Comparison of ENCODE assay signal across 12 cellular contexts in the genomic region with DNA sequence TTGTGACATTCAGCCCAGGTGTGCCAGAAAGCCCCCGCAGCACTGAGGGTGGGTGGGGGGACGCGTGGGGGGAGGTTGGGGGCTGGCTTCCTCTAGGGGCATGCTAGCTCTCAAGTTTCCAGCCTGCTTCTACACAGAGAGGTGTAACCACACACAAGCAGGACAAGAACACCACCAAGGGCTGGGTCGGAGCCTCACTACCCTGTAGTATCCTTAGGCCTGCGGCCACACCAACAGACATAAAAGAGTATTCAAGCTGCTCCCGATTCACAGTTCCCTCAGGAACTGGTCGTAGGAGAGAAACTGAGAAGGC. TPM values are rescaled to one million over a fixed set of nuclear protein-coding genes. Genes with fewer than 3 reads are reported as not detected.
DNase-seq lines count a peak whose midpoint lies in the region; FAIRE-seq and TF ChIP-seq lines count a peak whose summit lies in the region.
"Had no signal": no experiment of that assay in that cellular context is flagged by ENCODE, and none has a peak within 500 bp of the region (broad histone marks: within the 10 kb centered on the region; RNA-seq: fewer than 3 reads in every experiment).

No MANE protein-coding gene starts in this region.

- H3K4me1 ChIP-seq in BLaER1 treated with 17β-estradiol and CSF1 and Interleukin-3, amounts not matched to agents 10 nM and 100 nM, result peaks cover 21 to 29% (median 22%) of the 10 kb centered on the region in 10 experiments
- H3K4me1 ChIP-seq in HUES6 (ENCODE audit: control insufficient read depth, insufficient read depth, low read length), result peaks cover 25% of the 10 kb centered on the region
- H3K4me1 ChIP-seq in ectodermal cell (ENCODE audit: control insufficient read depth, insufficient read depth, low read length), result peaks cover 10% of the 10 kb centered on the region

- peak overlapping the region; percentile 91 to 98 (median 94) for H3K27ac Mint-ChIP-seq in nephron

- no peak overlapping the region for H3K27ac ChIP-seq in BLaER1 treated with 17β-estradiol and CSF1 and Interleukin-3, amounts not matched to agents 10 nM and 100 nM
- H3K27ac ChIP-seq in HUES6 (ENCODE audit: low read depth, low read length) (0 out of 2 replicates have a peak overlapping the region, but pooled peaks have one; percentile 18), ectodermal cell (ENCODE audit: insufficient read depth, low read depth, low read length, poor library complexity, severe bottlenecking) (no peak overlapping the region)

- peaks cover 0 to 56% (median 27%) of the 10 kb centered on the region in 11 experiments; a peak in 11 of 22 replicates for H3K36me3 ChIP-seq in BLaER1 treated with 17β-estradiol and CSF1 and Interleukin-3, amounts not matched to agents 10 nM and 100 nM
- H3K36me3 ChIP-seq in HUES6 (ENCODE audit: control insufficient read depth, insufficient read depth, low read length) (peaks cover 20% of the 10 kb centered on the region), ectodermal cell (ENCODE audit: control insufficient read depth, insufficient read depth, low read length) (no peaks in the 10 kb centered on the region)

- H3K4me3 ChIP-seq in BLaER1 treated with 17β-estradiol and CSF1 and Interleukin-3, amounts not matched to agents 10 nM and 100 nM, result no peak overlapping the region
- peak overlapping the region; percentile 78 for H3K4me3 ChIP-seq in HUES6 (ENCODE audit: low read depth, low read length)
- H3K4me3 ChIP-seq in ectodermal cell (ENCODE audit: insufficient read depth, low read depth, low read length), result peak overlapping the region; percentile 71

- no peaks in the 10 kb centered on the region for H3K27me3 ChIP-seq in BLaER1 treated with 17β-estradiol and CSF1 and Interleukin-3, amounts not matched to agents 10 nM and 100 nM
- peaks cover 10% of the 10 kb centered on the region; the same call in 1 of the 2 replicates for H3K27me3 ChIP-seq in HUES6 (ENCODE audit: control insufficient read depth, insufficient read depth, low read length)
- H3K27me3 ChIP-seq in ectodermal cell (ENCODE audit: control insufficient read depth, insufficient read depth, low read length, poor library complexity, severe bottlenecking), result peaks cover 7% of the 10 kb centered on the region

- TF ChIP-seq CTCF in nephron (IDR thresholded peaks at IDR 0.05; ENCODE audit: unreplicated experiment in 3 of 3) (no peak), D721Med (IDR thresholded peaks at IDR 0.05; ENCODE audit: insufficient read depth, missing control alignments) (no peak), GM10266 (IDR thresholded peaks at IDR 0.05; ENCODE audit: control insufficient read depth, insufficient read depth, low read depth, missing control alignments) (no peak)

- peak overlapping the region in 10 of 11 experiments; percentile 70 to 89 (median 82); a peak in 19 of 22 replicates for H3K4me2 ChIP-seq in BLaER1 treated with 17β-estradiol and CSF1 and Interleukin-3, amounts not matched to agents 10 nM and 100 nM

- H3K27me3 Mint-ChIP-seq in nephron (ENCODE audit: low read depth), result no peaks in the 10 kb centered on the region

- H3K4me1 Mint-ChIP-seq in nephron, result peaks cover 39% of the 10 kb centered on the region

- FAIRE-seq in D721Med (lab: Jason Lieb, UNC), result no peak
- FAIRE-seq: GM18507 had no signal

- DNase-seq in D721Med (ENCODE audit: insufficient read length, low spot score) (no peak), putamen (ENCODE audit: low spot score) (no peak), GM10266 (ENCODE audit: extremely low spot score) (no peak)
- DNase-seq in stimulated activated naive CD4-positive, alpha-beta T cell (lab: John Stamatoyannopoulos, UW), result no peak
- DNase-seq: DMS153; NCI-H1048; stimulated activated CD4-positive, alpha-beta T cell treated with anti-CD3 and anti-CD28 coated beads, Interleukin-15, amount 100 ng/mL, for 24 hours had no signal

- peak overlapping the region; percentile 85 to 89 (median 88) for H3K4me3 Mint-ChIP-seq in nephron

- H3K9me3 Mint-ChIP-seq in nephron, result peaks cover 5% of the 10 kb centered on the region

- peaks cover 0 to 33% (median 21%) of the 10 kb centered on the region in 11 experiments; a peak in 17 of 22 replicates for H3K9me3 ChIP-seq in BLaER1 treated with 17β-estradiol and CSF1 and Interleukin-3, amounts not matched to agents 10 nM and 100 nM (replicated peaks in 1 of 11)
- H3K9me3 ChIP-seq in HUES6 (ENCODE audit: control insufficient read depth, insufficient read depth, low read depth, low read length), result no peaks in the 10 kb centered on the region; the same call in 1 of the 2 replicates
- H3K9me3 ChIP-seq in ectodermal cell (ENCODE audit: control insufficient read depth, low read length), result no peaks in the 10 kb centered on the region

- no peak overlapping the region for H3K9ac ChIP-seq in BLaER1 treated with 17β-estradiol and CSF1 and Interleukin-3, amounts not matched to agents 10 nM and 100 nM
- H3K9ac ChIP-seq in HUES6 (ENCODE audit: low read length), result peak overlapping the region; percentile 96

- peaks cover 0 to 15% (median 0%) of the 10 kb centered on the region in 11 experiments; a peak in 5 of 22 replicates for H4K20me1 ChIP-seq in BLaER1 treated with 17β-estradiol and CSF1 and Interleukin-3, amounts not matched to agents 10 nM and 100 nM

- 48 to 49% methylated on average over 7 of the region's 7 CpGs for WGBS in ectodermal cell, 2 experiments

- peaks cover 53% of the 10 kb centered on the region for H3K36me3 Mint-ChIP-seq in nephron (ENCODE audit: low read depth)

RNA-seq across cellular contexts. Expression of a gene that starts 1.8 kb away (rescaled TPM):
- polyA plus RNA-seq in ectodermal cell (2013, experiment 1 of 4), result 48.2 TPM
- 43.9 TPM for polyA plus RNA-seq in ectodermal cell (2013, experiment 2 of 4)
- polyA plus RNA-seq in ectodermal cell (2013, experiment 3 of 4), result 33.2 TPM
- 37.1 TPM for polyA plus RNA-seq in ectodermal cell (2013, experiment 4 of 4)

Comparison
In these comparisons a context has a peak if more than half of its experiments do, and no peak if none do; other contexts are left out.
1. H3K4me3 ChIP-seq: peak in HUES6 (single experiment) and ectodermal cell (single experiment); none in BLaER1 treated with 17β-estradiol and CSF1 and Interleukin-3, amounts not matched to agents 10 nM and 100 nM (0 of 10).